ENCODE assay signal across 1 cellular context in the genomic region with DNA sequence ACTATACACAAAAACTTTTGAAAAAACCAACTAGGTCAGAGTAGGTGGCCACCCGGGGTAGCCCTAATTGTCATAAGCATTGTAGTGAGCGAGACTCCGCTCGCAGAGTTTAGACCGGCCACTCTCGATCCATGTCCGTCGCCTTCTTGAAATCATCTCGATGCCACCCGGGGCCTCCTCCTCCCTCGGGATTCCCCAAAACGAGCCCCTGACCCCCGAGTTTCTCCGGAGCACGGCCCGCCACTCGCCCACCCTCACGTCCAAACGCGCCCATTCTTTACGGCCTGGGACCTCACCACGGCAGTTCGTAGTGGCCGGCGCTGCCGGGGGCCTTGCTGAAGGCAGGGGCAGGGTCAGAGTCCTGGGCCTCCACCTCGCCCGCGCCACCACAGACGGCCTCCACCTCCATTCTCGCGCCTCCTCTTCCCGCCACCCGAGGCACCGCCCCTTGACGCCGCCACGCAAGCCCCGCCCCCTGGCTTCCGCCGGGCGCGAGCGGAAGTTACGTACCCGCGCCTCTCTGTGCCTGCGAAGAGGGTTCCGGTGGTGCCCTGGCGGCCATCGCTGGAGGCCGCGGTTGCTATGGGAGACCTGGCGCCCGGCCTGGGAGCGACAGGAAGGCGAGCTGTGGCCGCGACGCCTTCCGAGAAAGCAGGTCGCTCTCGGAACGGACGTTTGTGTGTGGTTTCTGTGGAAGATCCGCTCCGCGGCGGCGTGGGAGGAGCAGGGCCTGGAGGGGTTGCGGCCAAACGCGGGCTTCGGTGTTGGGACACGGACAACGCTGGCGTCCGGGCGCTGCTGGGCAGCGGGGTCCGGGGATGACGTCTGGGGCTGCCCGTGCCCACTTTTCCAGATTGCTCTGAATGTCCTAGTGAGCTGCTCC.
TF ChIP-seq lines count a peak whose summit lies in the region.

RFC2 (minus strand) TSS at position 425 of the 883 bp plus-strand sequence; CDS start at position 409, 16 bp downstream.

TF ChIP-seq in K562, 482 proteins besides CTCF, POLR2A, EP300 and RAD21 (continued from another document):
- TF ChIP-seq, protein P1, sequence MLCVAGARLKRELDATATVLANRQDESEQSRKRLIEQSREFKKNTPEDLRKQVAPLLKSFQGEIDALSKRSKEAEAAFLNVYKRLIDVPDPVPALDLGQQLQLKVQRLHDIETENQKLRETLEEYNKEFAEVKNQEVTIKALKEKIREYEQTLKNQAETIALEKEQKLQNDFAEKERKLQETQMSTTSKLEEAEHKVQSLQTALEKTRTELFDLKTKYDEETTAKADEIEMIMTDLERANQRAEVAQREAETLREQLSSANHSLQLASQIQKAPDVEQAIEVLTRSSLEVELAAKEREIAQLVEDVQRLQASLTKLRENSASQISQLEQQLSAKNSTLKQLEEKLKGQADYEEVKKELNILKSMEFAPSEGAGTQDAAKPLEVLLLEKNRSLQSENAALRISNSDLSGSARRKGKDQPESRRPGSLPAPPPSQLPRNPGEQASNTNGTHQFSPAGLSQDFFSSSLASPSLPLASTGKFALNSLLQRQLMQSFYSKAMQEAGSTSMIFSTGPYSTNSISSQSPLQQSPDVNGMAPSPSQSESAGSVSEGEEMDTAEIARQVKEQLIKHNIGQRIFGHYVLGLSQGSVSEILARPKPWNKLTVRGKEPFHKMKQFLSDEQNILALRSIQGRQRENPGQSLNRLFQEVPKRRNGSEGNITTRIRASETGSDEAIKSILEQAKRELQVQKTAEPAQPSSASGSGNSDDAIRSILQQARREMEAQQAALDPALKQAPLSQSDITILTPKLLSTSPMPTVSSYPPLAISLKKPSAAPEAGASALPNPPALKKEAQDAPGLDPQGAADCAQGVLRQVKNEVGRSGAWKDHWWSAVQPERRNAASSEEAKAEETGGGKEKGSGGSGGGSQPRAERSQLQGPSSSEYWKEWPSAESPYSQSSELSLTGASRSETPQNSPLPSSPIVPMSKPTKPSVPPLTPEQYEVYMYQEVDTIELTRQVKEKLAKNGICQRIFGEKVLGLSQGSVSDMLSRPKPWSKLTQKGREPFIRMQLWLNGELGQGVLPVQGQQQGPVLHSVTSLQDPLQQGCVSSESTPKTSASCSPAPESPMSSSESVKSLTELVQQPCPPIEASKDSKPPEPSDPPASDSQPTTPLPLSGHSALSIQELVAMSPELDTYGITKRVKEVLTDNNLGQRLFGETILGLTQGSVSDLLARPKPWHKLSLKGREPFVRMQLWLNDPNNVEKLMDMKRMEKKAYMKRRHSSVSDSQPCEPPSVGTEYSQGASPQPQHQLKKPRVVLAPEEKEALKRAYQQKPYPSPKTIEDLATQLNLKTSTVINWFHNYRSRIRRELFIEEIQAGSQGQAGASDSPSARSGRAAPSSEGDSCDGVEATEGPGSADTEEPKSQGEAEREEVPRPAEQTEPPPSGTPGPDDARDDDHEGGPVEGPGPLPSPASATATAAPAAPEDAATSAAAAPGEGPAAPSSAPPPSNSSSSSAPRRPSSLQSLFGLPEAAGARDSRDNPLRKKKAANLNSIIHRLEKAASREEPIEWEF (CRISPR knock-in tag; IDR thresholded peaks at IDR 0.05) = no peak
- TF ChIP-seq ATF1 (CRISPR knock-in tag; IDR thresholded peaks at IDR 0.05) = peak; percentile 61
- peak; percentile 96 for TF ChIP-seq ATF1 (tag; IDR thresholded peaks at IDR 0.05)
- TF ChIP-seq RB1 (IDR thresholded peaks at IDR 0.05; ENCODE audit: low read depth) = peak; percentile 100
- TF ChIP-seq SMAD1 (IDR thresholded peaks at IDR 0.05; ENCODE audit: low read depth, low read length, partially characterized antibody) = peak; percentile 21
- peak; percentile 87 for TF ChIP-seq PHF20 (IDR thresholded peaks at IDR 0.05; ENCODE audit: partially characterized antibody)
- peak; percentile 80 for TF ChIP-seq FIP1L1 (IDR thresholded peaks at IDR 0.05; ENCODE audit: low read depth, low read length, poor library complexity, severe bottlenecking)
- TF ChIP-seq RBM39 (optimal IDR thresholded peaks at IDR 0.05; ENCODE audit: low read depth, low read length) = no peak
- TF ChIP-seq ZNF263 (CRISPR knock-in tag; IDR thresholded peaks at IDR 0.05; ENCODE audit: borderline replicate concordance) = peak; percentile 54; the same call in 1 of the 2 replicates
- peak in 1 of 2 experiments; percentile 44; a peak in 1 of 4 replicates for TF ChIP-seq FOXK2 (conservative IDR thresholded peaks at IDR 0.05 in 1 of 2, IDR thresholded peaks at IDR 0.05 in 1 of 2; ENCODE audit: low read depth in 2 of 2)
- peak; percentile 99 for TF ChIP-seq E2F3 (CRISPR knock-in tag; IDR thresholded peaks at IDR 0.05)
- TF ChIP-seq, protein P2, sequence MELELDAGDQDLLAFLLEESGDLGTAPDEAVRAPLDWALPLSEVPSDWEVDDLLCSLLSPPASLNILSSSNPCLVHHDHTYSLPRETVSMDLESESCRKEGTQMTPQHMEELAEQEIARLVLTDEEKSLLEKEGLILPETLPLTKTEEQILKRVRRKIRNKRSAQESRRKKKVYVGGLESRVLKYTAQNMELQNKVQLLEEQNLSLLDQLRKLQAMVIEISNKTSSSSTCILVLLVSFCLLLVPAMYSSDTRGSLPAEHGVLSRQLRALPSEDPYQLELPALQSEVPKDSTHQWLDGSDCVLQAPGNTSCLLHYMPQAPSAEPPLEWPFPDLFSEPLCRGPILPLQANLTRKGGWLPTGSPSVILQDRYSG (tag; conservative IDR thresholded peaks at IDR 0.05; ENCODE audit: low read depth) = 0 out of 2 replicates have a peak, but pooled peaks have one; percentile 13
- TF ChIP-seq GABPB1 (CRISPR knock-in tag; IDR thresholded peaks at IDR 0.05) = peak; percentile 99
- peak; percentile 77 for TF ChIP-seq SIN3B (IDR thresholded peaks at IDR 0.05; ENCODE audit: low read depth)
- TF ChIP-seq BMI1 (IDR thresholded peaks at IDR 0.05; ENCODE audit: low read length) = peak; percentile 96
- TF ChIP-seq MTF1 (CRISPR knock-in tag; IDR thresholded peaks at IDR 0.05; ENCODE audit: borderline replicate concordance) = no peak
- peak; percentile 84; the same call in 1 of the 2 replicates for TF ChIP-seq MTA3 (IDR thresholded peaks at IDR 0.05; ENCODE audit: borderline replicate concordance)
- TF ChIP-seq, protein P3, sequence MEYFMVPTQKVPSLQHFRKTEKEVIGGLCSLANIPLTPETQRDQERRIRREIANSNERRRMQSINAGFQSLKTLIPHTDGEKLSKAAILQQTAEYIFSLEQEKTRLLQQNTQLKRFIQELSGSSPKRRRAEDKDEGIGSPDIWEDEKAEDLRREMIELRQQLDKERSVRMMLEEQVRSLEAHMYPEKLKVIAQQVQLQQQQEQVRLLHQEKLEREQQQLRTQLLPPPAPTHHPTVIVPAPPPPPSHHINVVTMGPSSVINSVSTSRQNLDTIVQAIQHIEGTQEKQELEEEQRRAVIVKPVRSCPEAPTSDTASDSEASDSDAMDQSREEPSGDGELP (CRISPR knock-in tag; IDR thresholded peaks at IDR 0.05; ENCODE audit: borderline replicate concordance) = peak; percentile 93
- peak; percentile 43; the same call in 1 of the 2 replicates for TF ChIP-seq ZBTB7A (IDR thresholded peaks at IDR 0.05; ENCODE audit: borderline replicate concordance, control insufficient read depth, low read depth, low read length)
- peak; percentile 76; the same call in 1 of the 2 replicates for TF ChIP-seq MBD2 (IDR thresholded peaks at IDR 0.05; ENCODE audit: borderline replicate concordance, low read depth)
- TF ChIP-seq RBFOX2 (IDR thresholded peaks at IDR 0.05; ENCODE audit: low read depth, low read length) = peak; percentile 99
- TF ChIP-seq ZNF444 (CRISPR knock-in tag; IDR thresholded peaks at IDR 0.05) = no peak
- peak; percentile 95 for TF ChIP-seq CXXC5 (CRISPR knock-in tag; IDR thresholded peaks at IDR 0.05)
- TF ChIP-seq VEZF1 (CRISPR knock-in tag; IDR thresholded peaks at IDR 0.05) = peak; percentile 51; the same call in 1 of the 2 replicates
- no peak for TF ChIP-seq ZKSCAN8 (CRISPR knock-in tag; IDR thresholded peaks at IDR 0.05)
- peak; percentile 39; the same call in 1 of the 2 replicates for TF ChIP-seq SPI1 (IDR thresholded peaks at IDR 0.05; ENCODE audit: borderline replicate concordance, low read depth, low read length)
- peak; percentile 97 for TF ChIP-seq CREM (IDR thresholded peaks at IDR 0.05; ENCODE audit: low read depth)
- TF ChIP-seq KDM4B (IDR thresholded peaks at IDR 0.05; ENCODE audit: borderline replicate concordance in 2 of 2, low read depth in 1 of 2) = peak in 1 of 2 experiments; percentile 86; a peak in 1 of 4 replicates
- peak; percentile 43; the same call in 1 of the 2 replicates for TF ChIP-seq JUN (IDR thresholded peaks at IDR 0.05; ENCODE audit: borderline replicate concordance, low read depth, low read length)
- peak; percentile 61; the same call in 1 of the 2 replicates for TF ChIP-seq JUN (CRISPR knock-in tag; IDR thresholded peaks at IDR 0.05; ENCODE audit: borderline replicate concordance)
- peak; percentile 81 for TF ChIP-seq FUS (optimal IDR thresholded peaks at IDR 0.05; ENCODE audit: low read depth, low read length)
- TF ChIP-seq, protein P4, sequence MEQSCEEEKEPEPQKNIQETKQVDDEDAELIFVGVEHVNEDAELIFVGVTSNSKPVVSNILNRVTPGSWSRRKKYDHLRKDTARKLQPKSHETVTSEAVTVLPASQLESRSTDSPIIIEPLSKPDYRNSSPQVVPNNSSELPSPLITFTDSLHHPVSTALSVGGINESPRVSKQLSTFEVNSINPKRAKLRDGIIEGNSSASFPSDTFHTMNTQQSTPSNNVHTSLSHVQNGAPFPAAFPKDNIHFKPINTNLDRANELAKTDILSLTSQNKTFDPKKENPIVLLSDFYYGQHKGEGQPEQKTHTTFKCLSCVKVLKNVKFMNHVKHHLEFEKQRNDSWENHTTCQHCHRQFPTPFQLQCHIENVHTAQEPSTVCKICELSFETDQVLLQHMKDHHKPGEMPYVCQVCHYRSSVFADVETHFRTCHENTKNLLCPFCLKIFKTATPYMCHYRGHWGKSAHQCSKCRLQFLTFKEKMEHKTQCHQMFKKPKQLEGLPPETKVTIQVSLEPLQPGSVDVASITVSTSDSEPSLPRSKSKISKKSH (CRISPR knock-in tag; IDR thresholded peaks at IDR 0.05) = no peak
- no peak for TF ChIP-seq ZNF311 (CRISPR knock-in tag; IDR thresholded peaks at IDR 0.05)
- TF ChIP-seq NBN (IDR thresholded peaks at IDR 0.05; ENCODE audit: low read depth) = peak; percentile 62
- peak in 1 of 2 experiments; percentile 63; a peak in 3 of 4 replicates for TF ChIP-seq RCOR1 (IDR thresholded peaks at IDR 0.05; ENCODE audit: borderline replicate concordance in 1 of 2, low read depth in 2 of 2, low read length in 2 of 2)
- TF ChIP-seq PCBP1 (IDR thresholded peaks at IDR 0.05; ENCODE audit: low read depth, low read length, poor library complexity, severe bottlenecking) = peak; percentile 94
- peak; percentile 78; the same call in 1 of the 2 replicates for TF ChIP-seq KDM2B (CRISPR knock-in tag; IDR thresholded peaks at IDR 0.05)
- TF ChIP-seq ARID1B (IDR thresholded peaks at IDR 0.05) = peak; percentile 37; the same call in 1 of the 2 replicates
